Comparison of ENCODE assay signal across 1 cellular context in the genomic region with DNA sequence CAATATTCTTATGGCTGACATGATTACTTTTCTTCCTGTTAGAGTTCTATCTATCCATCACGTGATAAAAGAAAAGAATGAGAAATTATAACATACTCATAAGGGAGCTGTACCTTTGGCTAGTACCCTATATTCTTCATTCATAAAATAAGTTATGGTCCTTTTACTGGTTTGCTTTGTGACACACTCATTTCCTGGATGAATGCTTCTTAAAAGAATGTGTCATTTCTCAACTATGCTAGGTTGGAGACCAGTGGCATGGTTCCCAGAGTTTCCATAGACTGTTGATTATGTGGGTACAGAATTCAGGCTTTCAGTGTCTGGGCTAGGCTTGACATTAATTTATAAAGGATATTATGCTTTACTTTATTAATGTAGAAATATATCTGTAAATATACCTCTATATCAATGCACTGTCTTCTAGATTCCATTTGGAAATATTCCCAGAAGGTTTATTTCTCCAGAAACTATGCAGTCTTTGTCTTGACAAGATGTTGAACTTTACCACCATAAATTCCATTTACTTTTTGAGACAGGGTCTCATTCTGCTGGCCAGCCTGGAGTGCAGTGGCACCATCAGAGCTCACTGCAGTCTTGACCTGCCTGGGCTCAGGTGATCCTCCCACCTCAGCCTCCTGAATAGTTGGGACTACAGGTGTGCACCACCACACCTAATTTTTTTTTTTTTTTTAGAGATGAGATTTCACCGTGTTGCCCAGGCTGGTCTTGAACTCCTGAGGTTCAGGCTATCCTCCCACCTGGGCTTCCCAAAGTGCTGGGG.
A peak's percentile ranks its signal among the peaks of the same experiment; 100 is the strongest.
TF ChIP-seq lines count a peak whose summit lies in the region.

No MANE protein-coding gene starts in this region.

TF ChIP-seq in IMR-90, 13 proteins besides CTCF, POLR2A, EP300 and RAD21:
- TF ChIP-seq CHD1 (IDR thresholded peaks at IDR 0.05; ENCODE audit: low read depth, low read length) (no peak), RFX5 (IDR thresholded peaks at IDR 0.05; ENCODE audit: low read depth, low read length) (no peak), USF2 (IDR thresholded peaks at IDR 0.05; ENCODE audit: low read depth, low read length) (peak; percentile 65), MAFK (IDR thresholded peaks at IDR 0.05; ENCODE audit: low read depth, low read length) (no peak), SMC3 (IDR thresholded peaks at IDR 0.05; ENCODE audit: low read depth, low read length) (no peak), MAZ (IDR thresholded peaks at IDR 0.05; ENCODE audit: borderline replicate concordance, low read depth, low read length) (no peak), BHLHE40 (IDR thresholded peaks at IDR 0.05; ENCODE audit: low read depth, low read length) (0 out of 2 replicates have a peak, but pooled peaks have one; percentile 28), ELK1 (IDR thresholded peaks at IDR 0.05; ENCODE audit: borderline replicate concordance, low read depth, low read length) (no peak), MXI1 (IDR thresholded peaks at IDR 0.05; ENCODE audit: borderline replicate concordance, low read depth, low read length) (no peak), RCOR1 (IDR thresholded peaks at IDR 0.05; ENCODE audit: insufficient replicate concordance, low read length) (no peak), NFE2L2 (IDR thresholded peaks at IDR 0.05; ENCODE audit: low read depth, low read length) (no peak), CEBPB (IDR thresholded peaks at IDR 0.05; ENCODE audit: low read depth, low read length) (peak; percentile 67), FOS (IDR thresholded peaks at IDR 0.05; ENCODE audit: low read depth, low read length) (no peak)
